In the genomic region with DNA sequence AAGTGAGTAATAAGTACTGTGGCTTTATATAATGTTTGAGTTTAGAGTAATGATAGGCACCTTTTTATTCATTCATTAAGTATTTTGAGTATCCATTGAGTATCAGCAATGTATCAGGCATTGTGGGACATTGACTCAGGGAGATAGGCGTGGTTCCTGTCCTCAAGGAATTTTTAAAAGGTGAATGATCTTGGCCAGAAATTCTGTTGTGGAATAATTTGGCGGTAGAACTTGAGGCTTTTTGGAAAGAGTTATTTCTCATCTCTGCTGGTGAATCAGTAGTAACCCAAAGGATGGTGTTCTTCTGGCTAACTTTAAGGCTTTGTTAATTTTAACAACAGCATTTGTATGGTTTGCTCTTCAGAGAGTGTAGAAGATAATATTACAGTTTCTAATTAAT, we compare ENCODE assay signal across 8 cellular contexts. TPM values are rescaled to one million over a fixed set of nuclear protein-coding genes. Genes with fewer than 3 reads are reported as not detected.
DNase-seq lines count a peak whose midpoint lies in the region; ATAC-seq and TF ChIP-seq lines count a peak whose summit lies in the region.

No MANE protein-coding gene starts in this region.

- peak overlapping the region; percentile 89 to 99 (median 97) for H3K4me3 Mint-ChIP-seq in CD8-positive, alpha-beta memory T cell
- H3K4me3 Mint-ChIP-seq in dendritic cell treated with granulocyte-macrophage colony-stimulating factor and Interleukin-4, amounts not matched to agents 40 ng/mL and 50 ng/mL, for 4 days: peak overlapping the region; percentile 97
- peak overlapping the region; percentile 93 for H3K4me3 Mint-ChIP-seq in osteocyte (ENCODE audit: unreplicated experiment)

- no peaks in the 10 kb centered on the region for H3K9me3 ChIP-seq in CD8-positive, alpha-beta memory T cell (ENCODE audit: low read length)
- H3K9me3 ChIP-seq in MG63: no peaks in the 10 kb centered on the region

- no peak for DNase-seq in CD8-positive, alpha-beta memory T cell
- DNase-seq in MG63 (no peak), osteocyte (ENCODE audit: extremely low spot score, unreplicated experiment) (no peak), hypothalamus (lab: John Stamatoyannopoulos, UW) (no peak), hepatic stellate cell (ENCODE audit: low spot score) (no peak), ACHN (no peak)

- peaks cover 0 to 4% of the 10 kb centered on the region in 2 donors for H3K27me3 Mint-ChIP-seq in CD8-positive, alpha-beta memory T cell
- no peaks in the 10 kb centered on the region for H3K27me3 Mint-ChIP-seq in dendritic cell treated with granulocyte-macrophage colony-stimulating factor and Interleukin-4, amounts not matched to agents 40 ng/mL and 50 ng/mL, for 4 days
- H3K27me3 Mint-ChIP-seq in osteocyte (ENCODE audit: unreplicated experiment): no peaks in the 10 kb centered on the region

- POLR2A ChIA-PET in CD8-positive, alpha-beta memory T cell (lab: Charles Lee): interaction anchor here (0.8 kb wide), 1 partner anchor 151 kb away, joined by 3 read pairs; no protein-coding TSS in a partner anchor

- H3K4me3 ChIP-seq in CD8-positive, alpha-beta memory T cell (ENCODE audit: low read length): peak overlapping the region; percentile 91
- peak overlapping the region; percentile 93 for H3K4me3 ChIP-seq in MG63

- peak overlapping the region in 6 of 8 donors; percentile 65 to 96 (median 88) for H3K27ac Mint-ChIP-seq in CD8-positive, alpha-beta memory T cell
- H3K27ac Mint-ChIP-seq in dendritic cell treated with granulocyte-macrophage colony-stimulating factor and Interleukin-4, amounts not matched to agents 40 ng/mL and 50 ng/mL, for 4 days: peak overlapping the region; percentile 94
- peak overlapping the region; percentile 81 for H3K27ac Mint-ChIP-seq in osteocyte (ENCODE audit: unreplicated experiment)

- H3K4me1 Mint-ChIP-seq in CD8-positive, alpha-beta memory T cell: peaks cover 62 to 74% (median 71%) of the 10 kb centered on the region in 3 donors
- peaks cover 80% of the 10 kb centered on the region for H3K4me1 Mint-ChIP-seq in dendritic cell treated with granulocyte-macrophage colony-stimulating factor and Interleukin-4, amounts not matched to agents 40 ng/mL and 50 ng/mL, for 4 days (ENCODE audit: low read depth)
- H3K4me1 Mint-ChIP-seq in osteocyte (ENCODE audit: unreplicated experiment): peaks cover 59% of the 10 kb centered on the region

- peaks cover 0 to 23% (median 4%) of the 10 kb centered on the region in 3 donors for H3K36me3 Mint-ChIP-seq in CD8-positive, alpha-beta memory T cell
- peaks cover 39% of the 10 kb centered on the region for H3K36me3 Mint-ChIP-seq in dendritic cell treated with granulocyte-macrophage colony-stimulating factor and Interleukin-4, amounts not matched to agents 40 ng/mL and 50 ng/mL, for 4 days (ENCODE audit: low read depth)
- peaks cover 1% of the 10 kb centered on the region for H3K36me3 Mint-ChIP-seq in osteocyte (ENCODE audit: unreplicated experiment)

- no peaks in the 10 kb centered on the region for H3K9me3 Mint-ChIP-seq in CD8-positive, alpha-beta memory T cell
- H3K9me3 Mint-ChIP-seq in dendritic cell treated with granulocyte-macrophage colony-stimulating factor and Interleukin-4, amounts not matched to agents 40 ng/mL and 50 ng/mL, for 4 days: no peaks in the 10 kb centered on the region
- no peaks in the 10 kb centered on the region for H3K9me3 Mint-ChIP-seq in osteocyte (ENCODE audit: unreplicated experiment)

- CTCF ChIA-PET in CD8-positive, alpha-beta memory T cell (lab: Charles Lee): interaction anchor here (1.2 to 2.1 kb wide), 4 partner anchors 47 to 151 kb away, joined by 3 to 7 read pairs (median 4); no protein-coding TSS in a partner anchor

- H3K36me3 ChIP-seq in CD8-positive, alpha-beta memory T cell (ENCODE audit: insufficient read depth, low read length): no peaks in the 10 kb centered on the region
- H3K36me3 ChIP-seq in MG63: peaks cover 33% of the 10 kb centered on the region

- intact Hi-C loops in dendritic cell treated with granulocyte-macrophage colony-stimulating factor and Interleukin-4, amounts not matched to agents 40 ng/mL and 50 ng/mL, for 4 days (cut with micrococcal nuclease): no loop called here

- ATAC-seq in HG03469 (IDR thresholded peaks at IDR 0.05; ENCODE audit: unreplicated experiment): no peak

- no peaks in the 10 kb centered on the region for H3K27me3 ChIP-seq in CD8-positive, alpha-beta memory T cell (ENCODE audit: insufficient read depth, low read length, poor library complexity, severe bottlenecking)
- no peaks in the 10 kb centered on the region for H3K27me3 ChIP-seq in MG63

- H3K27ac ChIP-seq in CD8-positive, alpha-beta memory T cell (ENCODE audit: low read depth, low read length): no peak overlapping the region

- TF ChIP-seq CTCF in osteocyte (IDR thresholded peaks at IDR 0.05): no peak

- in situ Hi-C loops in ACHN (cut with HindIII; ENCODE audit: low pct_ligation_motif_present, low pct_unique_long_range_greater_than_20kb, low sequenced_read_pairs): no loop called here

- H3K4me1 ChIP-seq in CD8-positive, alpha-beta memory T cell (ENCODE audit: insufficient read depth, low read length): peaks cover 66% of the 10 kb centered on the region

RNA-seq across cellular contexts. Expression of gene RAB7A, which starts 2.0 kb away (rescaled TPM):
- 100 to 1,000 TPM; 260 to 285 TPM for total RNA-seq in CD8-positive, alpha-beta memory T cell
- 206 TPM for polyA plus RNA-seq in CD8-positive, alpha-beta memory T cell
- 156 and 165 TPM in 2 replicates for total RNA-seq in MG63 (2014; rRNA removed; shearing (Covaris generic); ENCODE audit: low replicate concordance)
- total RNA-seq in osteocyte: 265 and 284 TPM in 2 replicates
